ENCODE assay signal across 11 cellular contexts in genomic region chr4:2186133-2186864, GRCh38. TPM values are rescaled to one million over a fixed set of nuclear protein-coding genes. Genes with fewer than 3 reads are reported as not detected.
DNase-seq lines count a peak whose midpoint lies in the region; ATAC-seq and TF ChIP-seq lines count a peak whose summit lies in the region.
"Had no signal": no experiment of that assay in that cellular context is flagged by ENCODE, and none has a peak within 500 bp of the region (broad histone marks: within the 10 kb centered on the region; RNA-seq: fewer than 3 reads in every experiment).

No MANE protein-coding gene starts in this region.

- no peak overlapping the region for H3K4me2 ChIP-seq in SU-DHL-6 (ENCODE audit: low read depth, low read length, poor library complexity, severe bottlenecking)

- H3K27me3 ChIP-seq in SU-DHL-6 (ENCODE audit: low read length), result no peaks in the 10 kb centered on the region
- no peaks in the 10 kb centered on the region for H3K27me3 ChIP-seq in tibial nerve

- no peaks in the 10 kb centered on the region for H3K79me2 ChIP-seq in SU-DHL-6 (ENCODE audit: insufficient read depth, low read length)

- DNase-seq in DMS153 treated with DMSO at 0.1 percent for 48 hours (lab: John Stamatoyannopoulos, UW; ENCODE audit: unreplicated experiment), result peak; percentile 7
- DNase-seq in KBM-7, result peak; percentile 19
- peak; percentile 71 for DNase-seq in kidney tubule cell (ENCODE audit: low spot score)
- DNase-seq in COLO829 (ENCODE audit: low spot score), result no peak
- DNase-seq in activated CD4-positive, CD25-positive, alpha-beta regulatory T cell treated with anti-CD3 and anti-CD28 coated beads, Interleukin-2, amount 50 U/mL, for 72 hours, result no peak
- no peak for DNase-seq in tibial nerve (ENCODE audit: low spot score in 2 of 2)
- DNase-seq: activated naive CD4-positive, alpha-beta T cell treated with Interleukin-2 at 50 U/mL for 16 hours; NCI-H187 treated with DMSO at 0.1 percent for 48 hours; stimulated activated naive CD4-positive, alpha-beta T cell had no signal

- H4K20me1 ChIP-seq in SU-DHL-6 (ENCODE audit: low read depth, low read length), result no peaks in the 10 kb centered on the region

- no peaks in the 10 kb centered on the region for H3K4me1 ChIP-seq in tibial nerve

- WGBS in tibial nerve, 2 donors, result 44 to 47% methylated on average over 9 of the region's 9 CpGs

- H3K9me3 ChIP-seq in SU-DHL-6 (ENCODE audit: insufficient read depth, low read length), result no peaks in the 10 kb centered on the region
- peaks cover 0 to 21% (median 0%) of the 10 kb centered on the region in 4 donors for H3K9me3 ChIP-seq in tibial nerve

- ATAC-seq in HG03565 (IDR thresholded peaks at IDR 0.05; ENCODE audit: unreplicated experiment), result no peak

- no peaks in the 10 kb centered on the region for H3F3A ChIP-seq in SU-DHL-6 (ENCODE audit: insufficient read depth)

- TF ChIP-seq CTCF in SU-DHL-6 (IDR thresholded peaks at IDR 0.05; ENCODE audit: insufficient read depth, low read length, poor library complexity, severe bottlenecking), result peak; percentile 69
- TF ChIP-seq CTCF in tibial nerve (IDR thresholded peaks at IDR 0.05), result peak in 1 of 5 experiments; percentile 18

- no peak overlapping the region for H2AFZ ChIP-seq in SU-DHL-6 (ENCODE audit: low read depth, low read length, severe bottlenecking)

- H3K36me3 ChIP-seq in SU-DHL-6 (ENCODE audit: low read length) (no peaks in the 10 kb centered on the region), tibial nerve (peaks cover 0 to 8% (median 0%) of the 10 kb centered on the region in 3 donors)

- H3K4me3 ChIP-seq in SU-DHL-6 (ENCODE audit: insufficient read depth, low read length, poor library complexity, severe bottlenecking) (no peak overlapping the region), tibial nerve (no peak overlapping the region)

- no peak overlapping the region for H3K9ac ChIP-seq in SU-DHL-6 (ENCODE audit: low read length)

- no peak for TF ChIP-seq POLR2A in tibial nerve (IDR thresholded peaks at IDR 0.05)

- in situ Hi-C loops in KBM-7 (cut with MboI; ENCODE audit: low pct_unique_long_range_greater_than_20kb, low sequenced_read_pairs), result no loop called here

- H3K27ac ChIP-seq in SU-DHL-6 (ENCODE audit: low read depth, low read length), result no peak overlapping the region
- H3K27ac ChIP-seq in tibial nerve, result no peak overlapping the region

- no peaks in the 10 kb centered on the region for H3K9me2 ChIP-seq in SU-DHL-6 (replicated peaks; ENCODE audit: insufficient read depth, low read length)

- TF ChIP-seq EP300 in tibial nerve (IDR thresholded peaks at IDR 0.05), result no peak

RNA-seq across cellular contexts. Expression of gene HAUS3, which starts 55.6 kb away (rescaled TPM):
- 10 to 100 TPM in 3 of 4 donors, 1 to 10 TPM in 1; 9.6 to 20.1 (median 17.5) TPM for total RNA-seq in tibial nerve

RNA-seq across cellular contexts. Expression of gene POLN, which starts 55.6 kb away (rescaled TPM):
- total RNA-seq in tibial nerve, result 1 to 10 TPM; 3.3 to 9.6 (median 5.5) TPM

Comparison
In these comparisons a context has a peak if more than half of its experiments do, and no peak if none do; other contexts are left out.
1. DNase-seq: peak in DMS153 treated with DMSO at 0.1 percent for 48 hours (single experiment), KBM-7 (single experiment) and kidney tubule cell (single experiment); none in COLO829 (single experiment), activated CD4-positive, CD25-positive, alpha-beta regulatory T cell treated with anti-CD3 and anti-CD28 coated beads, Interleukin-2, amount 50 U/mL, for 72 hours (single experiment) and tibial nerve (0 of 2).